In the genomic region with DNA sequence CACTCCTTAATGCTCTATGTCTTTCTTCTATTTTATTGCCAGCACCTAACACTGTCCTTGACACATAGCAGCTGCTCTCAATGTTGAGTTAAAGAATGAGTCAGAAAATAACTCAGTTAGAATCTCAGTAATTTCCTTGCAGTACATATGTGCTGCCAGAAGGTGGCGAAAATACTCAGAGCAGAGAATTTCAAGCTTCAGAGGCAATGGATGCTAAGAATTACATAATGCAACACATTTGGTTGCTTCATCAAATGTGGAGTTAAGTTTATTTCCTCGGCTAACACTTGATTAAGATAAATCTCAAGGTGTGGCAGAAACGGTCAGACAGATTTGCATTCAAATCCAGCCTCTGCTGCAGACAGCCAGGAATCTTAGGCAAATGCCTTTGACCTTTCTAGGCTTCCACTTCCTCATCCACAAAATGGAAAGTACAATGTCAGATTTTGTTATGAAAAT, we compare ENCODE assay signal across 8 cellular contexts.
DNase-seq lines count a peak whose midpoint lies in the region; ATAC-seq and TF ChIP-seq lines count a peak whose summit lies in the region.

No MANE protein-coding gene starts in this region.

- peak; percentile 89 for TF ChIP-seq CTCF in GM13977 (IDR thresholded peaks at IDR 0.05; ENCODE audit: extremely low read depth, insufficient read depth, missing control alignments)
- TF ChIP-seq CTCF in cardiac fibroblast (IDR thresholded peaks at IDR 0.05; ENCODE audit: low read depth, low read length) = peak; percentile 83

- peak; percentile 84 for ATAC-seq in HG02759 (IDR thresholded peaks at IDR 0.05; ENCODE audit: unreplicated experiment)

- H3K9ac ChIP-seq in SK-N-MC (ENCODE audit: insufficient read length) = no peak overlapping the region

- no peaks in the 10 kb centered on the region for H3K9me3 ChIP-seq in SK-N-MC (ENCODE audit: low read depth, low read length)

- no peak overlapping the region for H3K4me3 ChIP-seq in SK-N-MC
- H3K4me3 ChIP-seq in cardiac fibroblast (replicated peaks in 1 of 2; ENCODE audit: low read depth in 2 of 2, low read length in 2 of 2) = no peak overlapping the region

- in situ Hi-C loops in GM13977 (cut with MboI; ENCODE audit: low pct_unique_long_range_greater_than_20kb, low sequenced_read_pairs, unreplicated experiment) = no loop called here

- DNase-seq in AG08395 (ENCODE audit: low spot score) (peak; percentile 74), GM13977 (ENCODE audit: low spot score) (peak; percentile 66), MV-4-11 (lab: John Stamatoyannopoulos, UW) (peak; percentile 79), SK-N-MC (ENCODE audit: low read depth, low spot score) (peak; percentile 22), cardiac fibroblast (ENCODE audit: low read depth in 2 of 2) (peak; percentile 88 to 92), kidney tubule cell (ENCODE audit: low spot score) (peak; percentile 83)
- DNase-seq in stimulated activated CD4-positive, alpha-beta T cell treated with anti-CD3 and anti-CD28 coated beads, Interleukin-4, amount 100 ng/mL, for 48 hours (ENCODE audit: low read depth in 2 of 2) = peak; percentile 18 to 35

- H3K27ac ChIP-seq in SK-N-MC = no peak overlapping the region

- no peaks in the 10 kb centered on the region for H3K36me3 ChIP-seq in SK-N-MC (ENCODE audit: insufficient read depth, low read length)

Comparison
In these comparisons a context has a peak if more than half of its experiments do, and no peak if none do; other contexts are left out.
1. DNase-seq: peak in every context shown above with its lines; median percentile 90 in cardiac fibroblast; 83 in kidney tubule cell; 79 in MV-4-11; 74 in AG08395; 66 in GM13977; 26 in stimulated activated CD4-positive, alpha-beta T cell treated with anti-CD3 and anti-CD28 coated beads, Interleukin-4, amount 100 ng/mL, for 48 hours; 22 in SK-N-MC.